Comparison of ENCODE assay signal across 27 cellular contexts in genomic region chr7:64037095-64037494, GRCh38. TPM values are rescaled to one million over a fixed set of nuclear protein-coding genes. Genes with fewer than 3 reads are reported as not detected.
A peak's percentile ranks its signal among the peaks of the same experiment; 100 is the strongest.
DNase-seq lines count a peak whose midpoint lies in the region; ATAC-seq, FAIRE-seq and TF ChIP-seq lines count a peak whose summit lies in the region.
"Had no signal": no experiment of that assay in that cellular context is flagged by ENCODE, and none has a peak within 500 bp of the region (broad histone marks: within the 10 kb centered on the region; RNA-seq: fewer than 3 reads in every experiment).

No MANE protein-coding gene starts in this region.

- H3K4me2 ChIP-seq in HepG2 (ENCODE audit: low read depth, low read length) = no peak overlapping the region

- peak in 3 of 4 donors; percentile 44 to 49 (median 46) for ATAC-seq in right lobe of liver
- no peak for ATAC-seq in HepG2
- ATAC-seq in HG02840 (IDR thresholded peaks at IDR 0.05; ENCODE audit: low FRiP score, unreplicated experiment) = no peak
- ATAC-seq: GM12878, PC-3 had no signal

- BruUV-seq in HepG2 (replicated peaks; lab: Mats Ljungman, UMichigan) = no TSS peak

- CTCF ChIA-PET in HepG2 (lab: Yijun Ruan, JAX; ENCODE audit: low intra/inter-chr PET ratio, low total read pairs) = no interaction called here

- TF ChIP-seq CTCF in right lobe of liver (IDR thresholded peaks at IDR 0.05) = no peak
- no peak for TF ChIP-seq CTCF in HepG2 (CRISPR knock-in tag; IDR thresholded peaks at IDR 0.05)
- TF ChIP-seq CTCF in left ventricle myocardium inferior (IDR thresholded peaks at IDR 0.05; ENCODE audit: borderline replicate concordance) = no peak

- no peak for TF ChIP-seq RAD21 in HepG2 (CRISPR knock-in tag; IDR thresholded peaks at IDR 0.05)

- no peak for FAIRE-seq in HepG2 (lab: Jason Lieb, UNC)
- FAIRE-seq: H54 had no signal

- POLR2A ChIA-PET in HepG2 (lab: Yijun Ruan, JAX) = no interaction called here

- H3K9me3 ChIP-seq in right lobe of liver (no peaks in the 10 kb centered on the region), HepG2 (ENCODE audit: low read length) (peaks cover 92% of the 10 kb centered on the region), left ventricle myocardium inferior (replicated peaks) (peaks cover 87% of the 10 kb centered on the region), subcutaneous abdominal adipose tissue (ENCODE audit: control insufficient read depth in 5 of 5, low read length in 5 of 5) (peaks cover 14 to 73% (median 47%) of the 10 kb centered on the region in 5 donors)

- TF ChIP-seq POLR2A in right lobe of liver (IDR thresholded peaks at IDR 0.05) = no peak
- TF ChIP-seq POLR2A in HepG2 (IDR thresholded peaks at IDR 0.05; ENCODE audit: insufficient read depth in 1 of 2, low read depth in 2 of 2, low read length in 2 of 2) = no peak

- TF ChIP-seq EP300 in HepG2 (IDR thresholded peaks at IDR 0.05; ENCODE audit: low read depth in 2 of 2, low read length in 2 of 2) (no peak), HepG2 (CRISPR knock-in tag; IDR thresholded peaks at IDR 0.05; ENCODE audit: borderline replicate concordance) (no peak)

- H2AFZ ChIP-seq in HepG2 (ENCODE audit: low read length) = no peak overlapping the region

- WGBS in right lobe of liver (ENCODE audit: insufficient coverage, low coverage, low lambda C conversion rate, missing lambda C conversion rate) = no CpG with 5 or more reads among the region's 21 CpGs
- 70% methylated on average over 10 of the region's 21 CpGs for WGBS in HepG2 (ENCODE audit: low lambda C conversion rate)

- H3K4me1 ChIP-seq in right lobe of liver (no peaks in the 10 kb centered on the region), HepG2 (ENCODE audit: insufficient read depth, low read length) (no peaks in the 10 kb centered on the region), left ventricle myocardium inferior (no peaks in the 10 kb centered on the region), subcutaneous abdominal adipose tissue (ENCODE audit: control insufficient read depth in 5 of 5, insufficient read depth in 5 of 5, low read length in 5 of 5) (no peaks in the 10 kb centered on the region)

- H3K79me2 ChIP-seq in HepG2 (ENCODE audit: insufficient read depth, low read length) = no peaks in the 10 kb centered on the region

- no peak for DNase-seq in right lobe of liver
- DNase-seq in HepG2 (ENCODE audit: low spot score) = no peak
- DNase-seq in left ventricle myocardium inferior = peak; percentile 14
- DNase-seq in activated CD4-positive, CD25-positive, alpha-beta regulatory T cell (lab: John Stamatoyannopoulos, UW) = no peak
- no peak for DNase-seq in NCI-H526 (lab: John Stamatoyannopoulos, UW)
- DNase-seq: CD4-positive, alpha-beta T cell; COR-L47; DND-41; KBM-7; MM.1S; NCI-H1048; NCI-H1417 treated with DMSO at 0.1 percent for 48 hours; NCI-H2029 treated with DMSO at 0.1 percent for 48 hours; NCI-H524 treated with DMSO at 0.1 percent for 48 hours; PC-3; SHP77 treated with DMSO at 0.1 percent for 48 hours; SW 1271 had no signal

- H3K27ac ChIP-seq in right lobe of liver (no peak overlapping the region), HepG2 (ENCODE audit: extremely low read length, insufficient read depth, low read length) (no peak overlapping the region), left ventricle myocardium inferior (replicated peaks) (no peak overlapping the region), subcutaneous abdominal adipose tissue (ENCODE audit: low read depth, low read length) (no peak overlapping the region)
- H3K27ac ChIP-seq: HL-60, SK-N-MC had no signal

- in situ Hi-C loops in HepG2 (cut with HindIII; ENCODE audit: extremely low pct_ligation_motif_present, low pct_unique_long_range_greater_than_20kb) = no loop called here

- intact Hi-C loops in right lobe of liver (cut with DNase I) = no loop called here
- intact Hi-C loops in HepG2 (cut with micrococcal nuclease; ENCODE audit: unreplicated experiment) = no loop called here
- intact Hi-C loops in left ventricle myocardium inferior (cut with micrococcal nuclease) = no loop called here

- H3K9ac ChIP-seq in HepG2 (ENCODE audit: insufficient read depth, low read depth, low read length) (no peak overlapping the region), subcutaneous abdominal adipose tissue (ENCODE audit: low read length in 5 of 5) (no peak overlapping the region)

- H4K20me1 ChIP-seq in HepG2 (ENCODE audit: insufficient read depth, low read length) = no peaks in the 10 kb centered on the region

- H3K4me3 ChIP-seq in right lobe of liver (no peak overlapping the region), HepG2 (replicated peaks in 1 of 3; ENCODE audit: insufficient read depth in 1 of 3, low read depth in 2 of 3, low read length in 3 of 3) (no peak overlapping the region), left ventricle myocardium inferior (peak overlapping the region; percentile 15), subcutaneous abdominal adipose tissue (ENCODE audit: low read depth in 1 of 5, low read length in 5 of 5) (peak overlapping the region in 4 of 5 donors; percentile 9 to 33 (median 24))
- H3K4me3 ChIP-seq: GM12878, SK-N-MC had no signal

- no peaks in the 10 kb centered on the region for H3K36me3 ChIP-seq in right lobe of liver
- H3K36me3 ChIP-seq in HepG2 (replicated peaks in 1 of 2; ENCODE audit: control insufficient read depth in 1 of 2, insufficient read depth in 2 of 2, low read length in 2 of 2) = no peaks in the 10 kb centered on the region
- H3K36me3 ChIP-seq in left ventricle myocardium inferior = no peaks in the 10 kb centered on the region
- no peaks in the 10 kb centered on the region for H3K36me3 ChIP-seq in subcutaneous abdominal adipose tissue (ENCODE audit: control insufficient read depth in 5 of 5, insufficient read depth in 5 of 5, low read length in 5 of 5)

- no peaks in the 10 kb centered on the region for H3K27me3 ChIP-seq in right lobe of liver
- no peaks in the 10 kb centered on the region for H3K27me3 ChIP-seq in HepG2 (ENCODE audit: control insufficient read depth in 1 of 2, insufficient read depth in 2 of 2, low read length in 2 of 2)
- peaks cover 33% of the 10 kb centered on the region for H3K27me3 ChIP-seq in left ventricle myocardium inferior (ENCODE audit: low read depth)
- peaks cover 0 to 3% (median 0%) of the 10 kb centered on the region in 5 donors for H3K27me3 ChIP-seq in subcutaneous abdominal adipose tissue (ENCODE audit: control insufficient read depth in 5 of 5, insufficient read depth in 4 of 5, low read length in 5 of 5)

TF ChIP-seq in HepG2, 621 proteins besides CTCF, POLR2A, EP300 and RAD21 (continues in another document):
- no peak for TF ChIP-seq HDAC2 (CRISPR knock-in tag; IDR thresholded peaks at IDR 0.05)

RNA-seq across cellular contexts. Expression of gene ZNF727, which starts 8.1 kb away (rescaled TPM):
- total RNA-seq in right lobe of liver (under 1 TPM in 4 of 6 experiments, not detected in 2; 0.27 to 0.57 (median 0.36) TPM), HepG2 (2016; rRNA removed; fragmentation: Illumina TruSeq; extraction: Trizol) (not detected in 2 replicates), left ventricle myocardium inferior (3.1 TPM)
- not detected in 2 replicates for total RNA-seq in HepG2 (2016; cell fraction: cytosol; rRNA removed; fragmentation: Illumina TruSeq; extraction: Trizol; ENCODE audit: low read depth)
- not detected in 2 replicates for total RNA-seq in HepG2 (2016; cell fraction: insoluble cytoplasmic fraction; rRNA removed; fragmentation: Illumina TruSeq; extraction: Trizol)
- total RNA-seq in HepG2 (2016; cell fraction: membrane; rRNA removed; fragmentation: Illumina TruSeq; extraction: Trizol) = not detected in 2 replicates
- total RNA-seq in HepG2 (2016; cell fraction: nucleus; rRNA removed; fragmentation: Illumina TruSeq; extraction: Trizol) = not detected in 2 replicates
- not detected in 2 replicates for polyA plus RNA-seq in HepG2 (2011; rRNA removed)
- not detected in 2 replicates for polyA plus RNA-seq in HepG2 (2011; cell fraction: cytosol; rRNA removed)
- not detected in 2 replicates for polyA plus RNA-seq in HepG2 (2011; cell fraction: nucleus; rRNA removed)
- polyA plus RNA-seq in HepG2 (2012) = not detected in 2 replicates
- polyA plus RNA-seq in HepG2 (2016; cell fraction: cytosol; fragmentation: Illumina TruSeq; extraction: Trizol; ENCODE audit: low read depth) = not detected in 2 replicates
- not detected in 2 replicates for polyA plus RNA-seq in HepG2 (2016; cell fraction: insoluble cytoplasmic fraction; fragmentation: Illumina TruSeq; extraction: Trizol; ENCODE audit: low read depth)
- not detected in 2 replicates for polyA plus RNA-seq in HepG2 (2016; cell fraction: membrane; fragmentation: Illumina TruSeq; extraction: Trizol; ENCODE audit: low read depth)
- polyA plus RNA-seq in HepG2 (2016; cell fraction: nucleus; fragmentation: Illumina TruSeq; extraction: Trizol; ENCODE audit: insufficient read depth, low read depth) = not detected in 2 replicates
- polyA minus RNA-seq in HepG2 (2011; rRNA and poly(A)+ RNA removed; ENCODE audit: low replicate concordance) = not detected in 2 replicates
- not detected in 2 replicates for polyA minus RNA-seq in HepG2 (2011; cell fraction: cytosol; rRNA and poly(A)+ RNA removed)
- polyA minus RNA-seq in HepG2 (2011; cell fraction: nucleus; rRNA and poly(A)+ RNA removed) = not detected in 2 replicates
- total RNA-seq: A673, GM12878, HT-29, RPMI7951 had no signal
- polyA plus RNA-seq: BJ, GM12878 had no signal

RNA-seq across cellular contexts. Expression of gene ZNF722, which starts 38.4 kb away (rescaled TPM):
- total RNA-seq in right lobe of liver = not detected
- total RNA-seq in HepG2 (2016; rRNA removed; fragmentation: Illumina TruSeq; extraction: Trizol) = not detected in 2 replicates
- total RNA-seq in HepG2 (2016; cell fraction: cytosol; rRNA removed; fragmentation: Illumina TruSeq; extraction: Trizol; ENCODE audit: low read depth) = not detected in 2 replicates
- total RNA-seq in HepG2 (2016; cell fraction: insoluble cytoplasmic fraction; rRNA removed; fragmentation: Illumina TruSeq; extraction: Trizol) = not detected in 2 replicates
- not detected in 2 replicates for total RNA-seq in HepG2 (2016; cell fraction: membrane; rRNA removed; fragmentation: Illumina TruSeq; extraction: Trizol)
- total RNA-seq in HepG2 (2016; cell fraction: nucleus; rRNA removed; fragmentation: Illumina TruSeq; extraction: Trizol) = not detected in 2 replicates
- polyA plus RNA-seq in HepG2 (2011; rRNA removed) = not detected in 2 replicates
- not detected in 2 replicates for polyA plus RNA-seq in HepG2 (2011; cell fraction: cytosol; rRNA removed)
- not detected in 2 replicates for polyA plus RNA-seq in HepG2 (2011; cell fraction: nucleus; rRNA removed)
- not detected in 2 replicates for polyA plus RNA-seq in HepG2 (2012)
- polyA plus RNA-seq in HepG2 (2016; cell fraction: cytosol; fragmentation: Illumina TruSeq; extraction: Trizol; ENCODE audit: low read depth) = not detected in 2 replicates
- polyA plus RNA-seq in HepG2 (2016; cell fraction: insoluble cytoplasmic fraction; fragmentation: Illumina TruSeq; extraction: Trizol; ENCODE audit: low read depth) = not detected in 2 replicates
- not detected in 2 replicates for polyA plus RNA-seq in HepG2 (2016; cell fraction: membrane; fragmentation: Illumina TruSeq; extraction: Trizol; ENCODE audit: low read depth)
- not detected in 2 replicates for polyA plus RNA-seq in HepG2 (2016; cell fraction: nucleus; fragmentation: Illumina TruSeq; extraction: Trizol; ENCODE audit: insufficient read depth, low read depth)
- polyA minus RNA-seq in HepG2 (2011; rRNA and poly(A)+ RNA removed; ENCODE audit: low replicate concordance) = not detected in 2 replicates
- polyA minus RNA-seq in HepG2 (2011; cell fraction: cytosol; rRNA and poly(A)+ RNA removed) = not detected in 2 replicates
- not detected in 2 replicates for polyA minus RNA-seq in HepG2 (2011; cell fraction: nucleus; rRNA and poly(A)+ RNA removed)
- total RNA-seq in left ventricle myocardium inferior = not detected
- total RNA-seq: A673; CD4-positive, alpha-beta T cell; GM12878; HT-29; PC-3; RPMI7951 had no signal
- polyA plus RNA-seq: BJ, GM12878 had no signal

Comparison
In these comparisons a context has a peak if more than half of its experiments do, and no peak if none do; other contexts are left out.
1. ATAC-seq: peak in right lobe of liver (3 of 4); none in HepG2 (single experiment) and HG02840 (single experiment).
2. H3K4me3 ChIP-seq: peak in left ventricle myocardium inferior (single experiment) and subcutaneous abdominal adipose tissue (4 of 5); none in right lobe of liver (0 of 3) and HepG2 (0 of 3).